9 cellular contexts compared by ENCODE assay signal in genomic region chr17:64448665-64449512, GRCh38. TPM values are rescaled to one million over a fixed set of nuclear protein-coding genes. Genes with fewer than 3 reads are reported as not detected.
A peak's percentile ranks its signal among the peaks of the same experiment; 100 is the strongest.
DNase-seq lines count a peak whose midpoint lies in the region; ATAC-seq, FAIRE-seq and TF ChIP-seq lines count a peak whose summit lies in the region.
"Had no signal": no experiment of that assay in that cellular context is flagged by ENCODE, and none has a peak within 500 bp of the region (broad histone marks: within the 10 kb centered on the region; RNA-seq: fewer than 3 reads in every experiment).

Gene MILR1, plus strand, starts transcription at chr17:64449115. Its CDS starts 54 bp downstream, at chr17:64449169.

- H2BK15ac ChIP-seq in H1 (ENCODE audit: low read length): no peak within 1 kb of the TSS

- CTCF ChIA-PET in H1 (lab: Charles Lee; ENCODE audit: partially characterized antibody): interaction anchor here (0.6 to 0.8 kb wide), 3 partner anchors 33 to 166 kb away, joined by 3 to 4 read pairs (median 3); no protein-coding TSS in a partner anchor

- no peak within 1 kb of the TSS for H4K8ac ChIP-seq in H1 (ENCODE audit: extremely low read depth, insufficient read depth, low read length)

- H3K36me3 ChIP-seq in H1 (ENCODE audit: control insufficient read depth in 2 of 4, insufficient read depth in 4 of 4, low read length in 3 of 4) (no peaks in the 10 kb centered on the region), neural progenitor cell (no peaks in the 10 kb centered on the region)

- TF ChIP-seq RAD21 in H1 (IDR thresholded peaks at IDR 0.05 in 1 of 2, conservative IDR thresholded peaks at IDR 0.05 in 1 of 2; ENCODE audit: low read depth in 2 of 2, low read length in 2 of 2): no peak

- no peak within 1 kb of the TSS for H4K5ac ChIP-seq in H1 (ENCODE audit: insufficient read length, low read depth, low read length)

- H4K20me1 ChIP-seq in H1 (replicated peaks in 1 of 2; ENCODE audit: control insufficient read depth in 1 of 2, insufficient read depth in 2 of 2, low read length in 2 of 2) (no peaks in the 10 kb centered on the region), neural progenitor cell (ENCODE audit: low read depth) (no peaks in the 10 kb centered on the region)

- H2AFZ ChIP-seq in H1 (ENCODE audit: low read length) (peak within 1 kb of the TSS; percentile 34), neural progenitor cell (replicated peaks) (peak within 1 kb of the TSS; percentile 39)

- H2BK120ac ChIP-seq in H1 (replicated peaks; ENCODE audit: low read depth, low read length): no peak within 1 kb of the TSS

- no peak for FAIRE-seq in H1 (lab: Jason Lieb, UNC)
- FAIRE-seq: A204.1 had no signal

- H3K79me2 ChIP-seq in H1 (ENCODE audit: control insufficient read depth in 1 of 2, insufficient read depth in 2 of 2, low read length in 2 of 2) (no peaks in the 10 kb centered on the region), neural progenitor cell (ENCODE audit: low read depth) (no peaks in the 10 kb centered on the region)

- H3K4me3 Mint-ChIP-seq in neural progenitor cell: no peak within 1 kb of the TSS

- ATAC-seq in GM19397 (IDR thresholded peaks at IDR 0.05; ENCODE audit: unreplicated experiment) (no peak), HG03039 (IDR thresholded peaks at IDR 0.05; ENCODE audit: unreplicated experiment) (no peak)

- no peaks in the 10 kb centered on the region for H3F3A ChIP-seq in neural progenitor cell (ENCODE audit: low read depth)

- no peak for TF ChIP-seq CTCF in H1 (IDR thresholded peaks at IDR 0.05; ENCODE audit: control extremely low read depth in 1 of 3, insufficient read depth in 1 of 3, low read depth in 1 of 3, low read length in 3 of 3)
- no peak for TF ChIP-seq CTCF in neural progenitor cell (IDR thresholded peaks at IDR 0.05)

- H3K14ac ChIP-seq in H1 (ENCODE audit: insufficient read length): no peak within 1 kb of the TSS

- H3K18ac ChIP-seq in H1 (ENCODE audit: extremely low read depth, low read length): no peak within 1 kb of the TSS

- no peak within 1 kb of the TSS for H2AK5ac ChIP-seq in H1 (ENCODE audit: low read depth, low read length)

- H3K4ac ChIP-seq in H1 (replicated peaks; ENCODE audit: insufficient read length, low read depth, low read length): no peak within 1 kb of the TSS

- H3K27ac Mint-ChIP-seq in neural progenitor cell: no peak within 1 kb of the TSS

- no peaks in the 10 kb centered on the region for H3K23me2 ChIP-seq in H1 (ENCODE audit: low read depth, low read length)

- WGBS in H1 (ENCODE audit: extremely low coverage in 1 of 2, insufficient coverage in 1 of 2, insufficient read length in 1 of 2, insufficient replicate concordance in 2 of 2, low coverage in 1 of 2, low lambda C conversion rate in 2 of 2, missing lambda C conversion rate in 1 of 2), 2 experiments: 88% methylated on average over 9 of the region's 10 CpGs; no CpG with 5 or more reads in 1 of the 2 experiments

- no peaks in the 10 kb centered on the region for H3K27me3 ChIP-seq in H1 (replicated peaks in 1 of 4; ENCODE audit: control insufficient read depth in 3 of 4, extremely low read depth in 1 of 4, insufficient read depth in 3 of 4, low read length in 3 of 4)
- H3K27me3 ChIP-seq in neural progenitor cell: no peaks in the 10 kb centered on the region

- no peak for TF ChIP-seq EP300 in H1 (IDR thresholded peaks at IDR 0.05; ENCODE audit: borderline replicate concordance in 1 of 2, low read depth in 2 of 2, low read length in 2 of 2)

- DNase-seq in NCI-H1694 treated with DMSO at 0.1 percent for 48 hours (lab: John Stamatoyannopoulos, UW) (peak; percentile 18), NCI-H1694 (lab: John Stamatoyannopoulos, UW) (no peak), OCI-M1 (lab: John Stamatoyannopoulos, UW) (peak; percentile 98), H1 (ENCODE audit: low read depth in 1 of 2, low spot score in 2 of 2) (no peak), neural progenitor cell (ENCODE audit: low spot score) (no peak)
- no peak for DNase-seq in stimulated activated naive CD4-positive, alpha-beta T cell (lab: John Stamatoyannopoulos, UW)

- H3K9me3 Mint-ChIP-seq in neural progenitor cell: no peaks in the 10 kb centered on the region

- peaks cover 8% of the 10 kb centered on the region for H3K27me3 Mint-ChIP-seq in neural progenitor cell (ENCODE audit: insufficient read depth, low read depth)

- H3K36me3 Mint-ChIP-seq in neural progenitor cell: no peaks in the 10 kb centered on the region

- no peak within 1 kb of the TSS for H2BK20ac ChIP-seq in H1 (ENCODE audit: low read length)

- no peak within 1 kb of the TSS for H3K56ac ChIP-seq in H1 (replicated peaks; ENCODE audit: insufficient read length, low read depth, low read length)

- H2BK5ac ChIP-seq in H1 (ENCODE audit: low read depth, low read length): no peak within 1 kb of the TSS

- H4K91ac ChIP-seq in H1 (replicated peaks; ENCODE audit: insufficient read length, low read length): no peak within 1 kb of the TSS

- no peak within 1 kb of the TSS for H3K9ac ChIP-seq in H1 (replicated peaks in 1 of 4; ENCODE audit: extremely low read depth in 1 of 4, low read depth in 3 of 4, low read length in 3 of 4)
- no peak within 1 kb of the TSS for H3K9ac ChIP-seq in neural progenitor cell

- no peaks in the 10 kb centered on the region for H3K9me3 ChIP-seq in H1 (ENCODE audit: insufficient read depth in 2 of 2, low read depth in 1 of 2, low read length in 1 of 2)
- no peaks in the 10 kb centered on the region for H3K9me3 ChIP-seq in neural progenitor cell (ENCODE audit: low read depth)

- no peaks in the 10 kb centered on the region for H3K4me1 Mint-ChIP-seq in neural progenitor cell

- H2BK12ac ChIP-seq in H1 (ENCODE audit: low read depth, low read length): no peak within 1 kb of the TSS

- no peak for TF ChIP-seq POLR2A in H1 (IDR thresholded peaks at IDR 0.05; ENCODE audit: control extremely low read depth in 1 of 2, low read depth in 2 of 2, low read length in 2 of 2)

- H3K4me2 ChIP-seq in H1 (ENCODE audit: insufficient read depth in 1 of 2, low read depth in 2 of 2, low read length in 2 of 2) (no peak within 1 kb of the TSS), neural progenitor cell (no peak within 1 kb of the TSS)

- H3K4me1 ChIP-seq in H1 (replicated peaks in 1 of 4; ENCODE audit: control insufficient read depth in 3 of 4, insufficient read depth in 4 of 4, low read length in 3 of 4): no peaks in the 10 kb centered on the region
- no peaks in the 10 kb centered on the region for H3K4me1 ChIP-seq in neural progenitor cell

- H3K27ac ChIP-seq in H1 (ENCODE audit: low read depth, low read length) (no peak within 1 kb of the TSS), neural progenitor cell (no peak within 1 kb of the TSS)

- H3K4me3 ChIP-seq in H1 (ENCODE audit: extremely low read depth in 1 of 4, insufficient read depth in 2 of 4, low read depth in 3 of 4, low read length in 4 of 4): no peak within 1 kb of the TSS
- no peak within 1 kb of the TSS for H3K4me3 ChIP-seq in neural progenitor cell

- POLR2A ChIA-PET in H1 (lab: Charles Lee; ENCODE audit: partially characterized antibody): interaction anchor here (0.6 to 1.3 kb wide), 3 partner anchors 57 to 1970 kb away, joined by 3 to 5 read pairs (median 4); no protein-coding TSS in a partner anchor

- no peaks in the 10 kb centered on the region for H3K79me1 ChIP-seq in H1 (ENCODE audit: low read depth, low read length)

- H3K23ac ChIP-seq in H1 (ENCODE audit: insufficient read length): no peak within 1 kb of the TSS

TF ChIP-seq in H1, 55 proteins besides CTCF, POLR2A, EP300 and RAD21:
- no peak for TF ChIP-seq CBX8 (IDR thresholded peaks at IDR 0.05; ENCODE audit: borderline replicate concordance, low read depth, low read length)
- no peak for TF ChIP-seq ASH2L (IDR thresholded peaks at IDR 0.05; ENCODE audit: low read length)
- TF ChIP-seq TAF7 (optimal IDR thresholded peaks at IDR 0.05; ENCODE audit: borderline replicate concordance, low read depth, low read length): no peak
- no peak for TF ChIP-seq SIX5 (IDR thresholded peaks at IDR 0.05; ENCODE audit: low read depth, low read length)
- TF ChIP-seq CHD2 (IDR thresholded peaks at IDR 0.05; ENCODE audit: low read length): no peak
- no peak for TF ChIP-seq RNF2 (IDR thresholded peaks at IDR 0.05; ENCODE audit: borderline replicate concordance, low read depth, low read length, missing control alignments, poor library complexity, severe bottlenecking)
- TF ChIP-seq SP2 (IDR thresholded peaks at IDR 0.05; ENCODE audit: low read length): no peak
- TF ChIP-seq SRF (IDR thresholded peaks at IDR 0.05; ENCODE audit: low read depth, low read length): no peak
- TF ChIP-seq KDM1A (IDR thresholded peaks at IDR 0.05; ENCODE audit: borderline replicate concordance, low read length): no peak

RNA-seq across cellular contexts. Expression of gene MILR1, which starts in this region (rescaled TPM):
- not detected in 2 replicates for total RNA-seq in H1 (2021; fragmentation: NEBNext Ultra II Directional; extraction: Animal tissue kit (Norgen Biotek cat#: 25700))
- not detected in 2 replicates for polyA plus RNA-seq in H1 (2011; rRNA removed)
- polyA plus RNA-seq in H1 (2011; cell fraction: cytosol; rRNA removed): not detected
- not detected for polyA plus RNA-seq in H1 (2011; cell fraction: nucleus; rRNA removed)
- not detected in 4 replicates for polyA plus RNA-seq in H1 (2012, experiment 1 of 2)
- not detected for polyA plus RNA-seq in H1 (2012, experiment 2 of 2)
- not detected for polyA plus RNA-seq in H1 (2013, experiment 1 of 2)
- not detected for polyA plus RNA-seq in H1 (2013, experiment 2 of 2)
- not detected in 2 replicates for polyA minus RNA-seq in H1 (2011; rRNA and poly(A)+ RNA removed)
- polyA minus RNA-seq in H1 (2011; cell fraction: cytosol; rRNA and poly(A)+ RNA removed): not detected
- not detected for polyA minus RNA-seq in H1 (2011; cell fraction: nucleus; rRNA and poly(A)+ RNA removed)
- total RNA-seq in neural progenitor cell (ENCODE audit: low replicate concordance): not detected in 2 replicates

Comparison
In these comparisons a context has a peak if more than half of its experiments do, and no peak if none do; other contexts are left out.
1. DNase-seq: peak in NCI-H1694 treated with DMSO at 0.1 percent for 48 hours (single experiment) and OCI-M1 (single experiment); none in NCI-H1694 (single experiment), H1 (0 of 2), neural progenitor cell (single experiment) and stimulated activated naive CD4-positive, alpha-beta T cell (0 of 6).